25 cellular contexts compared by ENCODE assay signal in genomic region chr9:131595771-131596743, GRCh38. TPM values are rescaled to one million over a fixed set of nuclear protein-coding genes. Genes with fewer than 3 reads are reported as not detected.
DNase-seq lines count a peak whose midpoint lies in the region; ATAC-seq and TF ChIP-seq lines count a peak whose summit lies in the region.
"Had no signal": no experiment of that assay in that cellular context is flagged by ENCODE, and none has a peak within 500 bp of the region (broad histone marks: within the 10 kb centered on the region; RNA-seq: fewer than 3 reads in every experiment).

No MANE protein-coding gene starts in this region.

- H3K36me3 ChIP-seq in GM23338 (ENCODE audit: insufficient read depth), result no peaks in the 10 kb centered on the region; the same call in 1 of the 2 replicates
- H3K36me3 ChIP-seq: ovary had no signal

- H3K4me3 ChIP-seq in GM23338, result no peak overlapping the region
- H3K4me3 ChIP-seq: dorsolateral prefrontal cortex, heart right ventricle, ovary, SJCRH30, thoracic aorta had no signal

- H3F3A ChIP-seq in GM23338 (replicated peaks; ENCODE audit: low read depth), result no peaks in the 10 kb centered on the region

- no peak overlapping the region for H3K4me3 Mint-ChIP-seq in CD14-positive monocyte
- no peak overlapping the region for H3K4me3 Mint-ChIP-seq in GM23338
- H3K4me3 Mint-ChIP-seq in dendritic cell treated with granulocyte-macrophage colony-stimulating factor and Interleukin-4, amounts not matched to agents 40 ng/mL and 50 ng/mL, for 4 days, result peak overlapping the region; percentile 30
- H3K4me3 Mint-ChIP-seq: HFFc6; naive thymus-derived CD4-positive, alpha-beta T cell had no signal

- no peak for ATAC-seq in GM23338
- ATAC-seq: left lobe of liver; naive thymus-derived CD4-positive, alpha-beta T cell; PC-3 had no signal

- TF ChIP-seq CTCF in CD14-positive monocyte (IDR thresholded peaks at IDR 0.05) (no peak), GM23338 (conservative IDR thresholded peaks at IDR 0.05; ENCODE audit: low read depth in 2 of 2) (no peak)

- no peaks in the 10 kb centered on the region for H3K27me3 ChIP-seq in GM23338 (ENCODE audit: insufficient read depth)
- H3K27me3 ChIP-seq: dorsolateral prefrontal cortex, heart right ventricle, ovary, SJCRH30 had no signal

- no peaks in the 10 kb centered on the region for H3K9me2 ChIP-seq in GM23338 (ENCODE audit: insufficient read depth)

- peaks cover 63% of the 10 kb centered on the region for H3K4me1 Mint-ChIP-seq in CD14-positive monocyte
- H3K4me1 Mint-ChIP-seq in GM23338, result no peaks in the 10 kb centered on the region
- peaks cover 91% of the 10 kb centered on the region for H3K4me1 Mint-ChIP-seq in dendritic cell treated with granulocyte-macrophage colony-stimulating factor and Interleukin-4, amounts not matched to agents 40 ng/mL and 50 ng/mL, for 4 days (ENCODE audit: low read depth)

- H3K79me2 ChIP-seq in GM23338 (replicated peaks; ENCODE audit: insufficient read depth), result no peaks in the 10 kb centered on the region

- H2AFZ ChIP-seq in GM23338, result no peak overlapping the region

- peaks cover 0 to 2% (median 0%) of the 10 kb centered on the region in 3 donors for H3K27me3 Mint-ChIP-seq in CD14-positive monocyte (ENCODE audit: low read depth in 3 of 3)
- peaks cover 8% of the 10 kb centered on the region for H3K27me3 Mint-ChIP-seq in GM23338 (ENCODE audit: insufficient read depth, low read depth, poor library complexity)
- H3K27me3 Mint-ChIP-seq in dendritic cell treated with granulocyte-macrophage colony-stimulating factor and Interleukin-4, amounts not matched to agents 40 ng/mL and 50 ng/mL, for 4 days, result no peaks in the 10 kb centered on the region
- H3K27me3 Mint-ChIP-seq: naive thymus-derived CD4-positive, alpha-beta T cell had no signal

- peak overlapping the region in 6 of 7 donors; percentile 35 to 85 (median 58) for H3K27ac Mint-ChIP-seq in CD14-positive monocyte
- peak overlapping the region; percentile 84 for H3K27ac Mint-ChIP-seq in GM23338
- peak overlapping the region; percentile 83 for H3K27ac Mint-ChIP-seq in dendritic cell treated with granulocyte-macrophage colony-stimulating factor and Interleukin-4, amounts not matched to agents 40 ng/mL and 50 ng/mL, for 4 days
- H3K27ac Mint-ChIP-seq: HFFc6 had no signal

- no peaks in the 10 kb centered on the region for H4K20me1 ChIP-seq in GM23338 (replicated peaks; ENCODE audit: insufficient read depth)

- no peaks in the 10 kb centered on the region for H3K4me1 ChIP-seq in GM23338 (ENCODE audit: insufficient read depth)

- H3K9me3 Mint-ChIP-seq in CD14-positive monocyte (no peaks in the 10 kb centered on the region), GM23338 (no peaks in the 10 kb centered on the region)
- H3K9me3 Mint-ChIP-seq in dendritic cell treated with granulocyte-macrophage colony-stimulating factor and Interleukin-4, amounts not matched to agents 40 ng/mL and 50 ng/mL, for 4 days, result no peaks in the 10 kb centered on the region
- H3K9me3 Mint-ChIP-seq: HFFc6; naive thymus-derived CD4-positive, alpha-beta T cell had no signal

- H3K27ac ChIP-seq in GM23338 (ENCODE audit: low read depth), result no peak overlapping the region
- H3K27ac ChIP-seq: epithelial cell of prostate, ovary, SJCRH30, thoracic aorta had no signal

- intact Hi-C loops in CD14-positive monocyte (cut with micrococcal nuclease) (loop anchor here in 1 of 2 donors (5.0 kb wide), 1 partner anchor 51 kb away; no protein-coding TSS in a partner anchor), posterior vena cava (cut with DNase I) (no loop called here)
- intact Hi-C loops in dendritic cell treated with granulocyte-macrophage colony-stimulating factor and Interleukin-4, amounts not matched to agents 40 ng/mL and 50 ng/mL, for 4 days (cut with micrococcal nuclease), result loop anchor here (5.0 kb wide), 1 partner anchor 41 kb away; no protein-coding TSS in a partner anchor

- DNase-seq in CD14-positive monocyte (ENCODE audit: low spot score), result no peak
- no peak for DNase-seq in GM23338 (ENCODE audit: low spot score)
- peak; percentile 68 for DNase-seq in posterior vena cava (ENCODE audit: low spot score)
- no peak for DNase-seq in UCSD-AML1 (lab: John Stamatoyannopoulos, UW; ENCODE audit: unreplicated experiment)
- DNase-seq in NCI-H2029 (lab: John Stamatoyannopoulos, UW), result no peak
- no peak for DNase-seq in activated CD4-positive, alpha-beta T cell treated with anti-CD3 and anti-CD28 coated beads, Interleukin-2, amount 50 U/mL, for 4 hours
- DNase-seq: activated CD4-positive, alpha-beta T cell treated with anti-CD3 and anti-CD28 coated beads for 4 hours; amniotic stem cell; dorsolateral prefrontal cortex; heart right ventricle; HFFc6; naive thymus-derived CD4-positive, alpha-beta T cell; NCI-H187 treated with DMSO at 0.1 percent for 48 hours; NCI-H446; ovary; PC-3; SJCRH30; T-helper 1 cell had no signal

- H3K4me2 ChIP-seq in GM23338, result no peak overlapping the region

- H3K36me3 Mint-ChIP-seq in CD14-positive monocyte, result peaks cover 77 to 87% of the 10 kb centered on the region in 2 donors
- peaks cover 25% of the 10 kb centered on the region for H3K36me3 Mint-ChIP-seq in GM23338 (ENCODE audit: low read depth)
- H3K36me3 Mint-ChIP-seq in dendritic cell treated with granulocyte-macrophage colony-stimulating factor and Interleukin-4, amounts not matched to agents 40 ng/mL and 50 ng/mL, for 4 days (ENCODE audit: low read depth), result peaks cover 100% of the 10 kb centered on the region

TF ChIP-seq in GM23338, 12 proteins besides CTCF, POLR2A, EP300 and RAD21 (continues in another document):
- TF ChIP-seq NANOG (IDR thresholded peaks at IDR 0.05; ENCODE audit: borderline replicate concordance) (no peak), JUNB (IDR thresholded peaks at IDR 0.05; ENCODE audit: unreplicated experiment) (no peak), EZH2 (IDR thresholded peaks at IDR 0.05; ENCODE audit: low read depth, unreplicated experiment) (no peak), ZNF114 (CRISPR knock-in tag; IDR thresholded peaks at IDR 0.05) (no peak), ZNF462 (CRISPR knock-in tag; IDR thresholded peaks at IDR 0.05) (no peak), EZH2phosphoT487 (IDR thresholded peaks at IDR 0.05; ENCODE audit: unreplicated experiment) (no peak)

RNA-seq across cellular contexts. Expression of gene PRRT1B, which starts 50.7 kb away (rescaled TPM):
- polyA plus RNA-seq in CD14-positive monocyte, result not detected
- 0.24 TPM in 1 of 2 replicates, not detected in the other for total RNA-seq in GM23338 (2014; rRNA removed; shearing (Covaris generic))
- polyA plus RNA-seq in GM23338 (2016; fragmentation: Nextera tagmentation; extraction: Ambion mirVana), result not detected in 2 replicates
- total RNA-seq in posterior vena cava, result not detected
- total RNA-seq: cardiac septum; fibroblast of villous mesenchyme; heart right ventricle; HFFc6; LHCN-M2; naive thymus-derived CD4-positive, alpha-beta T cell; PC-3; SJCRH30; thoracic aorta had no signal
- polyA plus RNA-seq: heart right ventricle; naive thymus-derived CD4-positive, alpha-beta T cell; ovary had no signal
